Comparison of ENCODE assay signal across 22 cellular contexts in the genomic region with DNA sequence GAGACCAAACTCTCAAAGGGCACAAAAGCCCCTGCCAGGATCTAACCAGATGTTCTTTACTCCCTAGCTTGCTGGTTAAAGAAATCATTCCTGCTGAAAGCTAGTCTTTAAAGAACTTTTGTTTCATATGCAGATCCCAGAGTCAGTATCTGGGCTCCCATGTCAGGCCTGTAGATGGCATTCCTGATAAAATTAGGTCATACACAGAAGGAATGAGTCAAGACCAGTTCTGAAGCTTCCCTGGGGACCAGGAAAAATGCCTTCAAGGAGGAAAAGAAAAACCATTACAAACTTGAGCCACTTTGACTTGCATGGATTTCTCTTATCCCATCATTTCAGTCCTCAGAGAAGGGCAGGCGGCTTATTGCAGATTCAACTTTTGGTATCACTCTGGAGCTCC. TPM values are rescaled to one million over a fixed set of nuclear protein-coding genes. Genes with fewer than 3 reads are reported as not detected.
A peak's percentile ranks its signal among the peaks of the same experiment; 100 is the strongest.
DNase-seq lines count a peak whose midpoint lies in the region; ATAC-seq, FAIRE-seq and TF ChIP-seq lines count a peak whose summit lies in the region.
"Had no signal": no experiment of that assay in that cellular context is flagged by ENCODE, and none has a peak within 500 bp of the region (broad histone marks: within the 10 kb centered on the region; RNA-seq: fewer than 3 reads in every experiment).

No MANE protein-coding gene starts in this region.

- H2BK120ac ChIP-seq in mesenchymal stem cell (ENCODE audit: low read depth, low read length), result no peak overlapping the region

- H3K4me2 ChIP-seq in astrocyte (ENCODE audit: low read length) (no peak overlapping the region), mesenchymal stem cell (ENCODE audit: low read length, poor library complexity, severe bottlenecking) (no peak overlapping the region)

- H2AK5ac ChIP-seq in mesenchymal stem cell (ENCODE audit: low read length, severe bottlenecking), result no peak overlapping the region

- H3K36me3 ChIP-seq in HEK293 (ENCODE audit: control insufficient read depth in 2 of 2, insufficient read depth in 1 of 2, low read length in 2 of 2) (no peaks in the 10 kb centered on the region), astrocyte (ENCODE audit: insufficient read depth, low read length) (no peaks in the 10 kb centered on the region), mesenchymal stem cell (ENCODE audit: control insufficient read depth in 1 of 2, insufficient read depth in 2 of 2, low read depth in 1 of 2, low read length in 2 of 2) (no peaks in the 10 kb centered on the region), WERI-Rb-1 (no peaks in the 10 kb centered on the region)
- H3K36me3 ChIP-seq: gastroesophageal sphincter had no signal

- CTCF ChIA-PET in HEK293 (lab: Yijun Ruan, JAX), result interaction anchor here (0.6 to 2.3 kb wide), 4 partner anchors 23 to 1310 kb away, joined by 4 to 8 read pairs (median 5); no protein-coding TSS in a partner anchor

- H3K79me1 ChIP-seq in mesenchymal stem cell (replicated peaks; ENCODE audit: low read length, poor library complexity, severe bottlenecking), result no peaks in the 10 kb centered on the region

- H3K27ac ChIP-seq in HEK293 (ENCODE audit: extremely low read depth, low read depth, low read length) (no peak overlapping the region), astrocyte (ENCODE audit: low read depth, low read length) (no peak overlapping the region), mesenchymal stem cell (ENCODE audit: low read length, poor library complexity, severe bottlenecking) (no peak overlapping the region), WERI-Rb-1 (no peak overlapping the region)
- H3K27ac ChIP-seq: gastroesophageal sphincter, psoas muscle had no signal

- H3K18ac ChIP-seq in mesenchymal stem cell (ENCODE audit: low read depth in 1 of 2, low read length in 2 of 2), result no peak overlapping the region

- H3K14ac ChIP-seq in mesenchymal stem cell (ENCODE audit: low read length in 2 of 2), result no peak overlapping the region

- peak; percentile 59 for DNase-seq in AG10803 (ENCODE audit: low read depth)
- no peak for DNase-seq in astrocyte (ENCODE audit: low read depth)
- DNase-seq in mesenchymal stem cell, result peak; percentile 16
- no peak for DNase-seq in WERI-Rb-1
- DNase-seq in left cardiac atrium, result no peak
- DNase-seq: AML-193; cerebellar nuclear complex; IMR-90; MV-4-11; natural killer cell; NCI-H82; psoas muscle; stimulated activated naive CD4-positive, alpha-beta T cell; T-helper 17 cell had no signal

- no peak overlapping the region for H2BK5ac ChIP-seq in mesenchymal stem cell (ENCODE audit: low read depth, low read length, poor library complexity, severe bottlenecking)

- peaks cover 39% of the 10 kb centered on the region for H3K27me3 Mint-ChIP-seq in astrocyte (ENCODE audit: low read depth, unreplicated experiment)

- POLR2A ChIA-PET in HEK293 (lab: Yijun Ruan, JAX), result no interaction called here

- peaks cover 2% of the 10 kb centered on the region for H3K36me3 Mint-ChIP-seq in astrocyte (ENCODE audit: low read depth, unreplicated experiment)

- WGBS in mesenchymal stem cell, result 83% methylated on average over 1 of the region's 1 CpG

- no peak overlapping the region for H2BK15ac ChIP-seq in mesenchymal stem cell (ENCODE audit: low read depth, poor library complexity, severe bottlenecking)

- intact Hi-C loops in left cardiac atrium (cut with DNase I), result no loop called here

- no peak for ATAC-seq in HG03378 (IDR thresholded peaks at IDR 0.05; ENCODE audit: unreplicated experiment)
- ATAC-seq in GM21825 (IDR thresholded peaks at IDR 0.05; ENCODE audit: unreplicated experiment), result no peak
- ATAC-seq in left cardiac atrium, result no peak
- ATAC-seq: gastroesophageal sphincter, natural killer cell, psoas muscle, T-helper 17 cell had no signal

- H3K27me3 ChIP-seq in astrocyte (ENCODE audit: insufficient read depth, low read length), result peaks cover 51% of the 10 kb centered on the region
- H3K27me3 ChIP-seq in mesenchymal stem cell (ENCODE audit: control insufficient read depth in 1 of 2, insufficient read depth in 1 of 2, low read length in 2 of 2), result peaks cover 47 to 62% of the 10 kb centered on the region in 2 experiments
- H3K27me3 ChIP-seq in WERI-Rb-1 (ENCODE audit: insufficient read depth, low read depth, severe bottlenecking), result peaks cover 22% of the 10 kb centered on the region

- peak; percentile 26 for FAIRE-seq in astrocyte (lab: Jason Lieb, UNC)
- FAIRE-seq: GM19239 had no signal

- H3K23ac ChIP-seq in mesenchymal stem cell (ENCODE audit: low read length in 2 of 2), result no peak overlapping the region

- no peak overlapping the region for H3K27ac Mint-ChIP-seq in astrocyte (ENCODE audit: unreplicated experiment)
- H3K27ac Mint-ChIP-seq: natural killer cell, T-helper 17 cell had no signal

- TF ChIP-seq CTCF in AG10803 (conservative IDR thresholded peaks at IDR 0.05; ENCODE audit: low read length) (peak; percentile 17; the same call in 1 of the 2 replicates), HEK293 (tag by site-specific recombination; IDR thresholded peaks at IDR 0.05) (no peak), astrocyte (IDR thresholded peaks at IDR 0.05; ENCODE audit: insufficient read depth, low read depth, low read length) (no peak), WERI-Rb-1 (IDR thresholded peaks at IDR 0.05; ENCODE audit: low read depth, low read length) (no peak)

- H4K91ac ChIP-seq in mesenchymal stem cell (ENCODE audit: low read length), result no peak overlapping the region

- H3K4me1 ChIP-seq in HEK293 (ENCODE audit: control insufficient read depth, insufficient read depth, low read length) (no peaks in the 10 kb centered on the region), astrocyte (ENCODE audit: insufficient read depth, low read length) (no peaks in the 10 kb centered on the region), mesenchymal stem cell (ENCODE audit: control insufficient read depth, insufficient read depth, low read depth, low read length) (peaks cover 13% of the 10 kb centered on the region)
- H3K4me1 ChIP-seq: psoas muscle had no signal

- H3K4ac ChIP-seq in mesenchymal stem cell (ENCODE audit: low read depth in 1 of 2, low read length in 2 of 2), result no peak overlapping the region

- H4K8ac ChIP-seq in mesenchymal stem cell (ENCODE audit: low read length), result no peak overlapping the region

- peaks cover 3% of the 10 kb centered on the region for H3K4me1 Mint-ChIP-seq in astrocyte (ENCODE audit: low read depth, unreplicated experiment)

- H3K9ac ChIP-seq in astrocyte (ENCODE audit: low read length), result no peak overlapping the region
- H3K9ac ChIP-seq in mesenchymal stem cell (ENCODE audit: low read length), result no peak overlapping the region

- peaks cover 11% of the 10 kb centered on the region for H4K20me1 ChIP-seq in astrocyte (ENCODE audit: insufficient read depth, low read length)

- no peak overlapping the region for H3K4me3 Mint-ChIP-seq in astrocyte (ENCODE audit: unreplicated experiment)
- H3K4me3 Mint-ChIP-seq: natural killer cell, T-helper 17 cell had no signal

- H3K4me3 ChIP-seq in AG10803 (ENCODE audit: low read length) (no peak overlapping the region), HEK293 (ENCODE audit: low read depth, low read length) (no peak overlapping the region), astrocyte (ENCODE audit: insufficient read depth, low read depth, low read length) (no peak overlapping the region), mesenchymal stem cell (ENCODE audit: insufficient read depth in 1 of 2, low read depth in 1 of 2, low read length in 2 of 2) (no peak overlapping the region), WERI-Rb-1 (ENCODE audit: low read depth, low read length) (no peak overlapping the region)
- H3K4me3 ChIP-seq: gastroesophageal sphincter, lung, psoas muscle had no signal

- H2AFZ ChIP-seq in astrocyte (ENCODE audit: low read depth, low read length) (no peak overlapping the region), mesenchymal stem cell (ENCODE audit: low read depth, low read length) (no peak overlapping the region)

- no peak overlapping the region for H2BK12ac ChIP-seq in mesenchymal stem cell (ENCODE audit: low read length in 2 of 2)

- H3K9me3 ChIP-seq in HEK293 (ENCODE audit: control insufficient read depth, insufficient read depth, low read depth, low read length), result no peaks in the 10 kb centered on the region
- peaks cover 5% of the 10 kb centered on the region for H3K9me3 ChIP-seq in astrocyte (ENCODE audit: insufficient read depth, low read depth, low read length)
- peaks cover 5% of the 10 kb centered on the region for H3K9me3 ChIP-seq in mesenchymal stem cell (ENCODE audit: control insufficient read depth, low read length)
- no peaks in the 10 kb centered on the region for H3K9me3 ChIP-seq in WERI-Rb-1 (ENCODE audit: severe bottlenecking)
- H3K9me3 ChIP-seq: gastroesophageal sphincter, psoas muscle had no signal

- H3K9me3 Mint-ChIP-seq in astrocyte (ENCODE audit: unreplicated experiment), result peaks cover 21% of the 10 kb centered on the region

- no peaks in the 10 kb centered on the region for H3K79me2 ChIP-seq in astrocyte (ENCODE audit: insufficient read depth, low read length)

TF ChIP-seq in HEK293, 187 proteins besides CTCF, POLR2A, EP300 and RAD21:
- 0 out of 2 replicates have a peak, but pooled peaks have one; percentile 27 for TF ChIP-seq ZBTB17 (tag by site-specific recombination; IDR thresholded peaks at IDR 0.05)
- TF ChIP-seq, protein P1, sequence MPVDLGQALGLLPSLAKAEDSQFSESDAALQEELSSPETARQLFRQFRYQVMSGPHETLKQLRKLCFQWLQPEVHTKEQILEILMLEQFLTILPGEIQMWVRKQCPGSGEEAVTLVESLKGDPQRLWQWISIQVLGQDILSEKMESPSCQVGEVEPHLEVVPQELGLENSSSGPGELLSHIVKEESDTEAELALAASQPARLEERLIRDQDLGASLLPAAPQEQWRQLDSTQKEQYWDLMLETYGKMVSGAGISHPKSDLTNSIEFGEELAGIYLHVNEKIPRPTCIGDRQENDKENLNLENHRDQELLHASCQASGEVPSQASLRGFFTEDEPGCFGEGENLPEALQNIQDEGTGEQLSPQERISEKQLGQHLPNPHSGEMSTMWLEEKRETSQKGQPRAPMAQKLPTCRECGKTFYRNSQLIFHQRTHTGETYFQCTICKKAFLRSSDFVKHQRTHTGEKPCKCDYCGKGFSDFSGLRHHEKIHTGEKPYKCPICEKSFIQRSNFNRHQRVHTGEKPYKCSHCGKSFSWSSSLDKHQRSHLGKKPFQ (tag by site-specific recombination; IDR thresholded peaks at IDR 0.05), result no peak
- no peak for TF ChIP-seq ZNF843 (tag by site-specific recombination; IDR thresholded peaks at IDR 0.05)

RNA-seq across cellular contexts. Expression of a gene that starts 5.9 kb away (rescaled TPM):
- total RNA-seq in astrocyte (not detected in 2 replicates), left cardiac atrium (not detected)
- polyA plus RNA-seq in mesenchymal stem cell (2013, experiment 1 of 2), result not detected
- not detected for polyA plus RNA-seq in mesenchymal stem cell (2013, experiment 2 of 2)
- total RNA-seq: activated CD8-positive, alpha-beta memory T cell treated with anti-CD3 and anti-CD28 coated beads for 36 hours; gastroesophageal sphincter; IMR-90; lung; natural killer cell; psoas muscle; T-helper 17 cell; urinary bladder had no signal
- polyA plus RNA-seq: IMR-90, lung, psoas muscle, urinary bladder had no signal

Comparison
In these comparisons a context has a peak if more than half of its experiments do, and no peak if none do; other contexts are left out.
1. DNase-seq: peak in AG10803 (single experiment) and mesenchymal stem cell (single experiment); none in astrocyte (single experiment), WERI-Rb-1 (single experiment) and left cardiac atrium (single experiment).